ENCODE assay signal across 2 cellular contexts in the genomic region with DNA sequence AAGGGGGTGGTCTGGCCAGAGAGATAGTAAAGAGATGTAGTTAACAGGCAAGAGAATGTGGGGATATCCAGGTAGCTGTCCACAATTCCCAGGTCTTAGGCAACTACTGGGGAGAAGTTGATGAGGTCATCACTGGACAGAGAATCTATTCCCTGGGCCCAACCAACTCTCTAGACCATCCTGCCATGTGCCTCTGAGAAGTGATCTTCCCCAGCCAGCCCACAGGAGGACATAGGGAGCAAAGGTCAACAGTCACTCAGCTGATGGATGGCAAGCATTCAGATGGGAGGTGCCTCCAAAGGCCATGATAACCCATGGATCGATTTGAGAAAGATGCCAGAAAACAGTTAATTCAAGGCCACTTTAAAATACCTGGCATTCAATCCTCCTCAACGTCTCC. TPM values are rescaled to one million over a fixed set of nuclear protein-coding genes. Genes with fewer than 3 reads are reported as not detected.
"Had no signal": no experiment of that assay in that cellular context is flagged by ENCODE, and none has a peak within 500 bp of the region (broad histone marks: within the 10 kb centered on the region; RNA-seq: fewer than 3 reads in every experiment).

No MANE protein-coding gene starts in this region.

RNA-seq across cellular contexts. Expression of a gene that starts 36.0 kb away (rescaled TPM):
- total RNA-seq: OCI-LY7 had no signal
- polyA plus RNA-seq: IgD-negative memory B cell had no signal
